In the genomic region with DNA sequence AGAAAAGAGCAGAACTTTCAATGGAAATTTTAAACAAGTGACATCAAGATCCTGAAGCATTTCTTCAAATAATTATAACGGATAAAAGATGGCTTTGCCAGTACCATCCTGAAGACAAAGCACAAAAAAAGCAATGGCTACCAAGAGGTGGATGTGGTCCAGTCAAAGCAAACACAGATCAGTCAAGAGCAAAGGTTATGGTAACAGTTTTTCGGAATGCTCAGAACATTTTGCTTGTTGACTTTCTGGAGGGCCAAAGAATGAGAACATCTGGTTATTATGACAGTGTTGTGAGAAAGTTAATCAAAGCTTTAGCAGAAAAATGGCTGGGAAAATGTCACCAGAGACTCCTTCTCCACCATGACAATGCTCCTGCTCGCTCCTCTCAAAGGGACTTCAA, we compare ENCODE assay signal across 18 cellular contexts.
"Had no signal": no experiment of that assay in that cellular context is flagged by ENCODE, and none has a peak within 500 bp of the region (broad histone marks: within the 10 kb centered on the region; RNA-seq: fewer than 3 reads in every experiment).

No MANE protein-coding gene starts in this region.

- H3K4me3 ChIP-seq: cardiac muscle cell, colonic mucosa, SJSA1, upper lobe of left lung had no signal

- H3K4me1 ChIP-seq: colonic mucosa had no signal

- H3K9me3 ChIP-seq: colonic mucosa, SJSA1, upper lobe of left lung had no signal

- H3K27me3 ChIP-seq: cardiac muscle cell, colonic mucosa, SJSA1, upper lobe of left lung had no signal

- H3K27ac ChIP-seq: cardiac muscle cell, colonic mucosa, SJSA1, upper lobe of left lung had no signal

- DNase-seq: activated CD4-positive, alpha-beta T cell treated with anti-CD3 and anti-CD28 coated beads, Interleukin-2, amount 50 U/mL, for 4 hours; activated CD4-positive, CD25-positive, alpha-beta regulatory T cell treated with anti-CD3 and anti-CD28 coated beads, Interleukin-2, amount 50 U/mL, for 72 hours; activated naive CD4-positive, alpha-beta T cell treated with anti-CD3 and anti-CD28 coated beads for 36 hours; activated naive CD8-positive, alpha-beta T cell treated with anti-CD3 and anti-CD28 coated beads, Interleukin-2, amount 50 U/mL, for 24 hours; activated T-cell treated with anti-CD3 and anti-CD28 coated beads, Interleukin-2, amount 50 U/mL, for 1 hour; colonic mucosa; effector CD8-positive, alpha-beta T cell; hippocampal formation; kidney; left ventricle myocardium superior; nucleus accumbens; stimulated activated CD4-positive, alpha-beta T cell treated with anti-CD3 and anti-CD28 coated beads, Interleukin-15, amount 100 ng/mL, for 24 hours; stimulated activated CD4-positive, alpha-beta T cell treated with anti-CD3 and anti-CD28 coated beads, Interleukin-4, amount 100 ng/mL, for 24 hours; stimulated activated naive CD4-positive, alpha-beta T cell treated with Interleukin-2 at 50 U/mL for 16 hours; substantia nigra; upper lobe of left lung had no signal

- H3K36me3 ChIP-seq: cardiac muscle cell, colonic mucosa, SJSA1, upper lobe of left lung had no signal
